Comparison of ENCODE assay signal across 8 cellular contexts in the genomic region with DNA sequence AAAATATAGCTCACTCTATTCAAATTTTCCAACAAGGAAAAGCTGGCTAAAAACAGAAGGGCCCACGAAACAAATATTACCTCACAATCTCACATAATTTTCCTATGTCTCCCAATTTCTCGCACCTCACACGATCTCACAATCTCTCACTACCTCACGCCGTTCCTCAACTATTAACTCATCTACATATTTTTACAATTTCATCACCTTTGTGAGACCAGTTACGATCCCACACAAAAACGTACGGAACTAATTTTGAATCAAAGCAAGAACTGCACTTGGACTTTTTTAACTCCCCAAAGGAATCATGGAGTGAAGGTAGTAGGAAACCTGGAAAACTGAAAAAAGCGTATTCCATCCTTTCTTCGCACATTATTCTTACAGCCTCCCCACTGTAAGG. TPM values are rescaled to one million over a fixed set of nuclear protein-coding genes. Genes with fewer than 3 reads are reported as not detected.
A peak's percentile ranks its signal among the peaks of the same experiment; 100 is the strongest.
DNase-seq lines count a peak whose midpoint lies in the region; ATAC-seq and TF ChIP-seq lines count a peak whose summit lies in the region.

No MANE protein-coding gene starts in this region.

- H3K4me2 ChIP-seq in skeletal muscle satellite cell (ENCODE audit: low read length): peak overlapping the region; percentile 86

- ATAC-seq in T-helper 17 cell (no peak), foreskin keratinocyte (no peak), HG03565 (IDR thresholded peaks at IDR 0.05; ENCODE audit: unreplicated experiment) (no peak), GM18505 (IDR thresholded peaks at IDR 0.05; ENCODE audit: unreplicated experiment) (no peak), HG03097 (IDR thresholded peaks at IDR 0.05; ENCODE audit: low FRiP score, unreplicated experiment) (no peak)

- H3K4me3 Mint-ChIP-seq in T-helper 17 cell: peak overlapping the region; percentile 95

- no peak overlapping the region for H3K27ac Mint-ChIP-seq in T-helper 17 cell

- H3K4me1 ChIP-seq in foreskin keratinocyte (peaks cover 13% of the 10 kb centered on the region), skeletal muscle satellite cell (ENCODE audit: control insufficient read depth, insufficient read depth, low read length) (no peaks in the 10 kb centered on the region)

- peak overlapping the region; percentile 89 for H3K4me3 ChIP-seq in GM12875 (ENCODE audit: low read depth, low read length)
- peak overlapping the region; percentile 87 for H3K4me3 ChIP-seq in skeletal muscle satellite cell (ENCODE audit: low read length)

- TF ChIP-seq POLR2A in GM18505 (IDR thresholded peaks at IDR 0.05; ENCODE audit: borderline replicate concordance, extremely low read depth, insufficient read depth, insufficient read length): no peak

- H3K36me3 Mint-ChIP-seq in T-helper 17 cell (ENCODE audit: low read depth): peaks cover 4% of the 10 kb centered on the region

- peak overlapping the region; percentile 46 for H3K27ac ChIP-seq in foreskin keratinocyte

- H3K9ac ChIP-seq in skeletal muscle satellite cell (ENCODE audit: low read depth, low read length): peak overlapping the region; percentile 81

- H3K27me3 Mint-ChIP-seq in T-helper 17 cell: no peaks in the 10 kb centered on the region

- DNase-seq in T-helper 17 cell (no peak), foreskin keratinocyte (peak; percentile 53 to 79), CD1c-positive myeloid dendritic cell (ENCODE audit: extremely low spot score) (no peak)

- TF ChIP-seq CTCF in GM12875 (IDR thresholded peaks at IDR 0.05; ENCODE audit: borderline replicate concordance, insufficient read depth, low read depth, low read length) (no peak), foreskin keratinocyte (conservative IDR thresholded peaks at IDR 0.05) (no peak)

- peaks cover 22% of the 10 kb centered on the region for H3K4me1 Mint-ChIP-seq in T-helper 17 cell

- H3K36me3 ChIP-seq in skeletal muscle satellite cell (ENCODE audit: insufficient read depth, low read length): peaks cover 7% of the 10 kb centered on the region

- no peaks in the 10 kb centered on the region for H3K27me3 ChIP-seq in foreskin keratinocyte
- no peaks in the 10 kb centered on the region for H3K27me3 ChIP-seq in skeletal muscle satellite cell (ENCODE audit: control insufficient read depth, insufficient read depth, low read length)

- H3K9me3 ChIP-seq in T-helper 17 cell (ENCODE audit: control insufficient read depth, low read length, poor library complexity, severe bottlenecking): no peaks in the 10 kb centered on the region
- H3K9me3 ChIP-seq in skeletal muscle satellite cell (replicated peaks; ENCODE audit: low read length): no peaks in the 10 kb centered on the region

RNA-seq across cellular contexts. Expression of a gene that starts 1.1 kb away (rescaled TPM):
- 10 to 100 TPM; 12.7 to 16.9 TPM for total RNA-seq in T-helper 17 cell
- 80.2 and 99.4 TPM in 2 replicates for total RNA-seq in foreskin keratinocyte
- polyA plus RNA-seq in foreskin keratinocyte: 64.8 and 85.1 TPM in 2 replicates
- 29.4 and 29.7 TPM in 2 replicates for total RNA-seq in skeletal muscle satellite cell (2012; rRNA removed)

RNA-seq across cellular contexts. Expression of a gene that starts 7.4 kb away (rescaled TPM):
- 10 to 100 TPM; 12.8 to 13.2 TPM for total RNA-seq in T-helper 17 cell
- total RNA-seq in foreskin keratinocyte: 13.8 and 15.4 TPM in 2 replicates
- 13.9 and 14.7 TPM in 2 replicates for polyA plus RNA-seq in foreskin keratinocyte
- total RNA-seq in skeletal muscle satellite cell (2012; rRNA removed): 7.4 and 8.1 TPM in 2 replicates

RNA-seq across cellular contexts. Expression of a gene that starts 52.0 kb away (rescaled TPM):
- total RNA-seq in T-helper 17 cell (10 to 100 TPM; 41.2 to 42.2 TPM), foreskin keratinocyte (106 and 116 TPM in 2 replicates)
- polyA plus RNA-seq in foreskin keratinocyte: 58.7 and 62.8 TPM in 2 replicates
- total RNA-seq in skeletal muscle satellite cell (2012; rRNA removed): 93.3 and 93.7 TPM in 2 replicates

Comparison
In these comparisons a context has a peak if more than half of its experiments do, and no peak if none do; other contexts are left out.
1. DNase-seq: peak in foreskin keratinocyte (2 of 2); none in T-helper 17 cell (0 of 3) and CD1c-positive myeloid dendritic cell (single experiment).